12 cellular contexts compared by ENCODE assay signal in genomic region chr16:25006504-25007055, GRCh38. TPM values are rescaled to one million over a fixed set of nuclear protein-coding genes. Genes with fewer than 3 reads are reported as not detected.
DNase-seq lines count a peak whose midpoint lies in the region; ATAC-seq lines count a peak whose summit lies in the region.
"Had no signal": no experiment of that assay in that cellular context is flagged by ENCODE, and none has a peak within 500 bp of the region (broad histone marks: within the 10 kb centered on the region; RNA-seq: fewer than 3 reads in every experiment).

No MANE protein-coding gene starts in this region.

- no peaks in the 10 kb centered on the region for H3K27me3 Mint-ChIP-seq in naive B cell
- H3K27me3 Mint-ChIP-seq in activated CD4-positive, alpha-beta T cell treated with anti-CD3 and anti-CD28 coated beads, Interleukin-2, amount 10 ng/mL, durations not matched to agents 24 days and 14 days: no peaks in the 10 kb centered on the region
- H3K27me3 Mint-ChIP-seq: central memory CD8-positive, alpha-beta T cell had no signal

- H3K4me3 Mint-ChIP-seq in naive B cell: peak overlapping the region; percentile 28 to 87 (median 64)
- no peak overlapping the region for H3K4me3 Mint-ChIP-seq in activated CD4-positive, alpha-beta T cell treated with anti-CD3 and anti-CD28 coated beads, Interleukin-2, amount 10 ng/mL, durations not matched to agents 24 days and 14 days
- H3K4me3 Mint-ChIP-seq: central memory CD8-positive, alpha-beta T cell had no signal

- no peaks in the 10 kb centered on the region for H3K27me3 ChIP-seq in BLaER1 treated with 17β-estradiol and CSF1 and Interleukin-3, amounts not matched to agents 10 nM and 100 nM

- H3K36me3 ChIP-seq in BLaER1 treated with 17β-estradiol and CSF1 and Interleukin-3, amounts not matched to agents 10 nM and 100 nM: peaks cover 23 to 61% (median 29%) of the 10 kb centered on the region in 11 experiments

- H3K27ac Mint-ChIP-seq in naive B cell: peak overlapping the region; percentile 4 to 86 (median 38)
- H3K27ac Mint-ChIP-seq in activated CD4-positive, alpha-beta T cell treated with anti-CD3 and anti-CD28 coated beads, Interleukin-2, amount 10 ng/mL, durations not matched to agents 24 days and 14 days: no peak overlapping the region

- no peak overlapping the region for H3K4me3 ChIP-seq in BLaER1 treated with 17β-estradiol and CSF1 and Interleukin-3, amounts not matched to agents 10 nM and 100 nM

- H3K9me3 Mint-ChIP-seq in naive B cell: no peaks in the 10 kb centered on the region
- H3K9me3 Mint-ChIP-seq in activated CD4-positive, alpha-beta T cell treated with anti-CD3 and anti-CD28 coated beads, Interleukin-2, amount 10 ng/mL, durations not matched to agents 24 days and 14 days: no peaks in the 10 kb centered on the region
- H3K9me3 Mint-ChIP-seq: central memory CD8-positive, alpha-beta T cell had no signal

- intact Hi-C loops in activated CD4-positive, alpha-beta T cell treated with anti-CD3 and anti-CD28 coated beads, Interleukin-2, amount 10 ng/mL, durations not matched to agents 24 days and 14 days (cut with micrococcal nuclease): no loop called here

- peak; percentile 67 to 73 for ATAC-seq in naive B cell (ENCODE audit: low read depth in 2 of 2)
- ATAC-seq in GM18867 (IDR thresholded peaks at IDR 0.05; ENCODE audit: unreplicated experiment): no peak

- H3K36me3 Mint-ChIP-seq in naive B cell: peaks cover 0 to 25% of the 10 kb centered on the region in 2 donors
- peaks cover 25% of the 10 kb centered on the region for H3K36me3 Mint-ChIP-seq in activated CD4-positive, alpha-beta T cell treated with anti-CD3 and anti-CD28 coated beads, Interleukin-2, amount 10 ng/mL, durations not matched to agents 24 days and 14 days (ENCODE audit: low read depth)

- peaks cover 84 to 100% (median 100%) of the 10 kb centered on the region in 11 experiments for H4K20me1 ChIP-seq in BLaER1 treated with 17β-estradiol and CSF1 and Interleukin-3, amounts not matched to agents 10 nM and 100 nM

- H3K9ac ChIP-seq in BLaER1 treated with 17β-estradiol and CSF1 and Interleukin-3, amounts not matched to agents 10 nM and 100 nM: no peak overlapping the region

- H3K4me2 ChIP-seq in BLaER1 treated with 17β-estradiol and CSF1 and Interleukin-3, amounts not matched to agents 10 nM and 100 nM: peak overlapping the region; percentile 50 to 84 (median 69)

- H3K4me1 Mint-ChIP-seq in naive B cell: peaks cover 65 to 91% (median 80%) of the 10 kb centered on the region in 3 donors
- H3K4me1 Mint-ChIP-seq in activated CD4-positive, alpha-beta T cell treated with anti-CD3 and anti-CD28 coated beads, Interleukin-2, amount 10 ng/mL, durations not matched to agents 24 days and 14 days: peaks cover 41% of the 10 kb centered on the region

- peaks cover 62 to 81% (median 70%) of the 10 kb centered on the region in 10 experiments for H3K4me1 ChIP-seq in BLaER1 treated with 17β-estradiol and CSF1 and Interleukin-3, amounts not matched to agents 10 nM and 100 nM

- H3K9me3 ChIP-seq in BLaER1 treated with 17β-estradiol and CSF1 and Interleukin-3, amounts not matched to agents 10 nM and 100 nM (replicated peaks in 1 of 11): no peaks in the 10 kb centered on the region

- DNase-seq in NCI-H226: peak; percentile 77
- DNase-seq in dermis microvascular lymphatic vessel endothelial cell (ENCODE audit: low read depth in 2 of 2): peak; percentile 47 to 62
- peak; percentile 22 for DNase-seq in naive B cell
- DNase-seq in activated CD8-positive, alpha-beta memory T cell treated with anti-CD3 and anti-CD28 coated beads for 24 hours: no peak
- no peak for DNase-seq in activated CD4-positive, alpha-beta T cell treated with anti-CD3 and anti-CD28 coated beads, Interleukin-2, amount 10 ng/mL, durations not matched to agents 24 days and 14 days
- DNase-seq in HK-2 (ENCODE audit: unreplicated experiment): no peak
- DNase-seq: activated CD4-positive, alpha-beta T cell treated with anti-CD3 and anti-CD28 coated beads, Interleukin-2, amount 50 U/mL, for 4 hours; NCI-H774; stimulated activated CD4-positive, alpha-beta T cell treated with anti-CD3 and anti-CD28 coated beads, Interleukin-2, amount 100 ng/mL, for 24 hours had no signal

- H3K27ac ChIP-seq in BLaER1 treated with 17β-estradiol and CSF1 and Interleukin-3, amounts not matched to agents 10 nM and 100 nM: peak overlapping the region in 3 of 11 experiments; percentile 16 to 54 (median 44); a peak in 7 of 22 replicates

RNA-seq across cellular contexts. Expression of gene ARHGAP17, which starts 8.6 kb away (rescaled TPM):
- total RNA-seq in dermis microvascular lymphatic vessel endothelial cell: 31.8 and 57.5 TPM in 2 replicates
- 100 to 1,000 TPM in 4 of 6 donors, 10 to 100 TPM in 2; 90.5 to 200 (median 115) TPM for polyA plus RNA-seq in naive B cell (ENCODE audit: low read depth in 6 of 6)
- total RNA-seq in activated CD4-positive, alpha-beta T cell treated with anti-CD3 and anti-CD28 coated beads, Interleukin-2, amount 10 ng/mL, durations not matched to agents 24 days and 14 days: 74.0 and 74.9 TPM in 2 replicates

Comparison
In these comparisons a context has a peak if more than half of its experiments do, and no peak if none do; other contexts are left out.
1. DNase-seq: peak in NCI-H226 (single experiment), dermis microvascular lymphatic vessel endothelial cell (2 of 2) and naive B cell (single experiment); none in activated CD8-positive, alpha-beta memory T cell treated with anti-CD3 and anti-CD28 coated beads for 24 hours (single experiment), activated CD4-positive, alpha-beta T cell treated with anti-CD3 and anti-CD28 coated beads, Interleukin-2, amount 10 ng/mL, durations not matched to agents 24 days and 14 days (single experiment) and HK-2 (single experiment).